11 cellular contexts compared by ENCODE assay signal in genomic region chr7:152112829-152113228, GRCh38.
"Had no signal": no experiment of that assay in that cellular context is flagged by ENCODE, and none has a peak within 500 bp of the region (broad histone marks: within the 10 kb centered on the region; RNA-seq: fewer than 3 reads in every experiment).

No MANE protein-coding gene starts in this region.

- H3K27ac ChIP-seq: GM23248, HL-60, KMS-11 had no signal

- H3K4me3 ChIP-seq: GM23248, HAP-1 had no signal

- H3K9ac ChIP-seq: GM23248, KMS-11 had no signal

- ATAC-seq: HCT116 had no signal

- H2AFZ ChIP-seq: GM23248 had no signal

- H3K9me3 ChIP-seq: HAP-1 had no signal

- H3K4me2 ChIP-seq: KMS-11 had no signal

- FAIRE-seq: HTR-8/SVneo had no signal

- H3K4me1 ChIP-seq: HAP-1 had no signal

- DNase-seq: GM23248, GOT3, H7, HFFc6, Karpas-422, KBM-7 had no signal
